ENCODE assay signal across 18 cellular contexts in the genomic region with DNA sequence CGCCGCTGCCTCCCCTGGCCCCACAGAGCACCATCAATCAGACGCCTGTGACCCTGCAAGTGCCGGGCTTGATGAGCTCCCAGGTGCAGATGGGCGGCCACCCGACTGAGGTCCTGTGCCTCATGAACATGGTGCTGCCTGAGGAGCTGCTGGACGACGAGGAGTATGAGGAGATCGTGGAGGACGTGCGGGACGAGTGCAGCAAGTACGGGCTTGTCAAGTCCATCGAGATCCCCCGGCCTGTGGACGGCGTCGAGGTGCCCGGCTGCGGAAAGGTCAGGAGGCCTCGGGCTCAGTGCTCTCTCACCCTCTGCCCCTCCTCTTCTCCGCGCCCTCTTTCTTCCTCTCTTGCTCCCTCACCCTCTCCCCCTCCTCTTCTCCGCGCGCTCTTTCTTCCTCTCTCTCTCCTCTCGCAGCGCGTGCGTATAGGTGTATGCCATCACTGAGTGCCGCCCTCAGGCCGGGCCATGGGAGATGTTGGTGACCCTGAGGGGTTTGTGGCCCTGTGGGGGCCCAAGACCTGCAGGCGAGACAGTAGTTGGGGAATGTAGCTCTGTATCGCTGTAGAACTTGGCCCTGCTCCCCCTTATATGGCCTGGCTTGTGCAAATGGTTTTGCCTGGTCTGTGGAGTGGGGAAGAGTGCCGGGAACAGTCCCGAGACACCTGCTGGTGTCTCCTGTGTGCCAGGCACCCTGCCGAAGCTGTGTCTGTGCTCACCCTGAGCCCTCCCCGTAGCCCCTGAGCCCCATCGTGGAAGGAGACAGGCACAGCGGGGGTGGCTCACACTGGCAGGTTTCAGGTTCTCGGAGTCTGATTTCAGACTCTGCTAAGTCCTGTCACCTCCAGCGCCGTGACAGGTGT. TPM values are rescaled to one million over a fixed set of nuclear protein-coding genes. Genes with fewer than 3 reads are reported as not detected.
A peak's percentile ranks its signal among the peaks of the same experiment; 100 is the strongest.
DNase-seq lines count a peak whose midpoint lies in the region; ATAC-seq, FAIRE-seq and TF ChIP-seq lines count a peak whose summit lies in the region.
"Had no signal": no experiment of that assay in that cellular context is flagged by ENCODE, and none has a peak within 500 bp of the region (broad histone marks: within the 10 kb centered on the region; RNA-seq: fewer than 3 reads in every experiment).

No MANE protein-coding gene starts in this region.

- H3K4me1 ChIP-seq in astrocyte (ENCODE audit: insufficient read depth, low read length) (peaks cover 10% of the 10 kb centered on the region), upper lobe of left lung (peaks cover 4 to 32% (median 9%) of the 10 kb centered on the region in 4 donors)

- TF ChIP-seq CTCF in astrocyte (IDR thresholded peaks at IDR 0.05; ENCODE audit: insufficient read depth, low read depth, low read length) = no peak
- no peak for TF ChIP-seq CTCF in progenitor cell of endocrine pancreas (IDR thresholded peaks at IDR 0.05; ENCODE audit: unreplicated experiment)
- no peak for TF ChIP-seq CTCF in upper lobe of left lung (IDR thresholded peaks at IDR 0.05)

- peaks cover 91% of the 10 kb centered on the region for H4K20me1 ChIP-seq in astrocyte (ENCODE audit: insufficient read depth, low read length)

- H3K9me3 ChIP-seq in astrocyte (ENCODE audit: insufficient read depth, low read depth, low read length) = no peaks in the 10 kb centered on the region
- H3K9me3 ChIP-seq in upper lobe of left lung = no peaks in the 10 kb centered on the region
- H3K9me3 ChIP-seq: heart left ventricle, tibial nerve had no signal

- peak overlapping the region; percentile 62 for H3K27ac Mint-ChIP-seq in astrocyte (ENCODE audit: unreplicated experiment)
- H3K27ac Mint-ChIP-seq in progenitor cell of endocrine pancreas = peak overlapping the region; percentile 10
- H3K27ac Mint-ChIP-seq: activated B cell treated with CpG ODN at 0.5 μM for 24 hours; activated CD8-positive, alpha-beta T cell treated with anti-CD3 and anti-CD28 coated beads, Interleukin-2, amount 10 ng/mL, durations not matched to agents 7 days and 5 days; stimulated activated naive CD8-positive, alpha-beta T cell treated with anti-CD3 and anti-CD28 coated beads, Interleukin-15, Interleukin-2, amounts not matched to agents 100 ng/mL and 50 ng/mL, for 24 hours had no signal

- H3K4me1 Mint-ChIP-seq in astrocyte (ENCODE audit: low read depth, unreplicated experiment) (peaks cover 18% of the 10 kb centered on the region), progenitor cell of endocrine pancreas (ENCODE audit: low read depth) (peaks cover 9% of the 10 kb centered on the region)

- DNase-seq in astrocyte (ENCODE audit: low read depth) = no peak
- no peak for DNase-seq in progenitor cell of endocrine pancreas (ENCODE audit: low spot score, unreplicated experiment)
- DNase-seq in central memory CD4-positive, alpha-beta T cell = no peak
- no peak for DNase-seq in stimulated activated CD4-positive, alpha-beta T cell treated with anti-CD3 and anti-CD28 coated beads, Interleukin-2, amount 100 ng/mL, for 48 hours
- no peak for DNase-seq in upper lobe of left lung
- DNase-seq: activated B cell treated with CpG ODN at 0.5 μM for 24 hours; activated CD8-positive, alpha-beta T cell treated with anti-CD3 and anti-CD28 coated beads, Interleukin-2, amount 10 ng/mL, durations not matched to agents 7 days and 5 days; activated naive CD4-positive, alpha-beta T cell treated with Interleukin-2 at 50 U/mL for 16 hours; AML-193; amniotic stem cell; DMS79; left cardiac atrium; MV-4-11 had no signal

- H3K27ac ChIP-seq in astrocyte (ENCODE audit: low read depth, low read length) = no peak overlapping the region
- H3K27ac ChIP-seq in upper lobe of left lung = no peak overlapping the region
- H3K27ac ChIP-seq: heart left ventricle, tibial nerve had no signal

- FAIRE-seq in astrocyte (lab: Jason Lieb, UNC) = no peak

- no peaks in the 10 kb centered on the region for H3K27me3 Mint-ChIP-seq in astrocyte (ENCODE audit: low read depth, unreplicated experiment)
- no peaks in the 10 kb centered on the region for H3K27me3 Mint-ChIP-seq in progenitor cell of endocrine pancreas
- H3K27me3 Mint-ChIP-seq: activated B cell treated with CpG ODN at 0.5 μM for 24 hours; stimulated activated naive CD8-positive, alpha-beta T cell treated with anti-CD3 and anti-CD28 coated beads, Interleukin-15, Interleukin-2, amounts not matched to agents 100 ng/mL and 50 ng/mL, for 24 hours had no signal

- H3K4me3 Mint-ChIP-seq in astrocyte (ENCODE audit: unreplicated experiment) (no peak overlapping the region), progenitor cell of endocrine pancreas (ENCODE audit: low read depth) (no peak overlapping the region)
- H3K4me3 Mint-ChIP-seq: activated B cell treated with CpG ODN at 0.5 μM for 24 hours; activated CD8-positive, alpha-beta T cell treated with anti-CD3 and anti-CD28 coated beads, Interleukin-2, amount 10 ng/mL, durations not matched to agents 7 days and 5 days; stimulated activated naive CD8-positive, alpha-beta T cell treated with anti-CD3 and anti-CD28 coated beads, Interleukin-15, Interleukin-2, amounts not matched to agents 100 ng/mL and 50 ng/mL, for 24 hours had no signal

- peaks cover 9% of the 10 kb centered on the region for H3K36me3 Mint-ChIP-seq in astrocyte (ENCODE audit: low read depth, unreplicated experiment)
- peaks cover 14% of the 10 kb centered on the region for H3K36me3 Mint-ChIP-seq in progenitor cell of endocrine pancreas (ENCODE audit: insufficient read depth)

- H3K27me3 ChIP-seq in astrocyte (ENCODE audit: insufficient read depth, low read length) (no peaks in the 10 kb centered on the region), upper lobe of left lung (no peaks in the 10 kb centered on the region)
- H3K27me3 ChIP-seq: heart left ventricle, tibial nerve had no signal

- H3K79me2 ChIP-seq in astrocyte (ENCODE audit: insufficient read depth, low read length) = peaks cover 88% of the 10 kb centered on the region

- H3K36me3 ChIP-seq in astrocyte (ENCODE audit: insufficient read depth, low read length) (peaks cover 11% of the 10 kb centered on the region), upper lobe of left lung (peaks cover 33 to 83% (median 74%) of the 10 kb centered on the region in 4 donors)

- TF ChIP-seq POLR2A in GM18526 (IDR thresholded peaks at IDR 0.05; ENCODE audit: extremely low read depth, insufficient read length) (peak; percentile 10), upper lobe of left lung (IDR thresholded peaks at IDR 0.05) (no peak)

- no peak overlapping the region for H3K4me3 ChIP-seq in astrocyte (ENCODE audit: insufficient read depth, low read depth, low read length)
- H3K4me3 ChIP-seq in upper lobe of left lung = no peak overlapping the region
- H3K4me3 ChIP-seq: heart left ventricle, smooth muscle cell, tibial nerve had no signal

- H3K9me3 Mint-ChIP-seq in astrocyte (ENCODE audit: unreplicated experiment) (peaks cover 1% of the 10 kb centered on the region), progenitor cell of endocrine pancreas (ENCODE audit: low read depth) (no peaks in the 10 kb centered on the region)
- H3K9me3 Mint-ChIP-seq: activated B cell treated with CpG ODN at 0.5 μM for 24 hours; stimulated activated naive CD8-positive, alpha-beta T cell treated with anti-CD3 and anti-CD28 coated beads, Interleukin-15, Interleukin-2, amounts not matched to agents 100 ng/mL and 50 ng/mL, for 24 hours had no signal

- no peak overlapping the region for H3K4me2 ChIP-seq in astrocyte (ENCODE audit: low read length)
- H3K4me2 ChIP-seq: smooth muscle cell had no signal

- no peak overlapping the region for H3K9ac ChIP-seq in astrocyte (ENCODE audit: low read length)

- no peak for TF ChIP-seq EP300 in upper lobe of left lung (IDR thresholded peaks at IDR 0.05)

- ATAC-seq in upper lobe of left lung (ENCODE audit: low FRiP score in 2 of 2) = no peak
- ATAC-seq: activated CD8-positive, alpha-beta T cell treated with anti-CD3 and anti-CD28 coated beads, Interleukin-2, amount 10 ng/mL, durations not matched to agents 7 days and 5 days; left cardiac atrium had no signal

- 89 to 90% methylated on average over 30 to 43 of the region's 43 CpGs for WGBS in upper lobe of left lung, 2 donors

- H2AFZ ChIP-seq in astrocyte (ENCODE audit: low read depth, low read length) = no peak overlapping the region

RNA-seq across cellular contexts. Expression of a gene that starts 5.4 kb away (rescaled TPM):
- total RNA-seq in astrocyte (145 and 156 TPM in 2 replicates), progenitor cell of endocrine pancreas (115 and 118 TPM in 2 replicates), upper lobe of left lung (100 to 1,000 TPM in 4 of 6 donors, 10 to 100 TPM in 2; 59.7 to 357 (median 126) TPM)

RNA-seq across cellular contexts. Expression of a gene that starts 14.8 kb away (rescaled TPM):
- total RNA-seq in astrocyte (183 and 194 TPM in 2 replicates), progenitor cell of endocrine pancreas (275 and 281 TPM in 2 replicates), upper lobe of left lung (100 to 1,000 TPM in 4 of 6 donors, 10 to 100 TPM in 2; 57.7 to 294 (median 157) TPM)

RNA-seq across cellular contexts. Expression of a gene that starts 21.6 kb away (rescaled TPM):
- total RNA-seq in astrocyte (12.2 and 12.8 TPM in 2 replicates), progenitor cell of endocrine pancreas (23.0 and 23.9 TPM in 2 replicates), upper lobe of left lung (10 to 100 TPM; 15.3 to 44.0 (median 17.1) TPM)

RNA-seq across cellular contexts. Expression of a gene that starts 26.2 kb away (rescaled TPM):
- 28.4 and 30.0 TPM in 2 replicates for total RNA-seq in astrocyte
- 38.8 and 40.1 TPM in 2 replicates for total RNA-seq in progenitor cell of endocrine pancreas
- total RNA-seq in upper lobe of left lung = 10 to 100 TPM; 15.6 to 38.8 (median 21.9) TPM

RNA-seq across cellular contexts. Expression of a gene that starts 28.8 kb away (rescaled TPM):
- 35.8 and 36.6 TPM in 2 replicates for total RNA-seq in astrocyte
- 45.9 and 46.2 TPM in 2 replicates for total RNA-seq in progenitor cell of endocrine pancreas
- 10 to 100 TPM; 28.1 to 84.1 (median 38.0) TPM for total RNA-seq in upper lobe of left lung
